In genomic region chr1:53662951-53663350, GRCh38 we compare ENCODE assay signal across 23 cellular contexts.
"Had no signal": no experiment of that assay in that cellular context is flagged by ENCODE, and none has a peak within 500 bp of the region (broad histone marks: within the 10 kb centered on the region; RNA-seq: fewer than 3 reads in every experiment).

No MANE protein-coding gene starts in this region.

- ATAC-seq: activated CD4-positive, alpha-beta T cell treated with anti-CD3 and anti-CD28 coated beads for 36 hours; activated CD4-positive, CD25-positive, alpha-beta regulatory T cell treated with anti-CD3 and anti-CD28 coated beads, Interleukin-2, amount 50 U/mL, for 24 hours; activated CD8-positive, alpha-beta T cell treated with anti-CD3 and anti-CD28 coated beads, Interleukin-2, amount 10 ng/mL, durations not matched to agents 7 days and 5 days; Panc1; WTC11 had no signal

- H3K27ac Mint-ChIP-seq: activated CD4-positive, alpha-beta T cell treated with anti-CD3 and anti-CD28 coated beads for 36 hours; activated CD4-positive, alpha-beta T cell treated with anti-CD3 and anti-CD28 coated beads, Interleukin-2, amount 10 ng/mL, durations not matched to agents 7 days and 5 days; activated CD8-positive, alpha-beta T cell treated with anti-CD3 and anti-CD28 coated beads, Interleukin-2, amount 10 ng/mL, durations not matched to agents 7 days and 5 days; activated naive CD4-positive, alpha-beta T cell treated with anti-CD3 and anti-CD28 coated beads for 36 hours; activated naive CD8-positive, alpha-beta T cell treated with anti-CD3 and anti-CD28 coated beads for 36 hours; activated T-cell treated with anti-CD3 and anti-CD28 coated beads, Interleukin-2, amount 50 U/mL, for 24 hours; T-helper 1 cell treated with Interleukin-12 subunit alpha and Interleukin-12 subunit beta and Interleukin-4 antibody, amounts not matched to agents 30 μg/mL and 1 μg/mL, for 36 hours; T-helper 2 cell treated with Interferon-gamma antibody and Interleukin-4, amounts not matched to agents 5 μg/mL and 100 μg/mL, for 36 hours; WTC11 had no signal

- H3K27me3 Mint-ChIP-seq: activated CD4-positive, alpha-beta T cell treated with anti-CD3 and anti-CD28 coated beads, Interleukin-2, amount 10 ng/mL, durations not matched to agents 7 days and 5 days; activated naive CD8-positive, alpha-beta T cell treated with anti-CD3 and anti-CD28 coated beads for 36 hours; activated T-cell treated with anti-CD3 and anti-CD28 coated beads, Interleukin-2, amount 50 U/mL, for 24 hours had no signal

- H3K4me1 Mint-ChIP-seq: activated CD4-positive, alpha-beta T cell treated with anti-CD3 and anti-CD28 coated beads for 36 hours; activated CD4-positive, alpha-beta T cell treated with anti-CD3 and anti-CD28 coated beads, Interleukin-2, amount 10 ng/mL, durations not matched to agents 7 days and 5 days; activated naive CD8-positive, alpha-beta T cell treated with anti-CD3 and anti-CD28 coated beads for 36 hours had no signal

- H3K9me3 Mint-ChIP-seq: activated CD4-positive, alpha-beta T cell treated with anti-CD3 and anti-CD28 coated beads, Interleukin-2, amount 10 ng/mL, durations not matched to agents 7 days and 5 days; activated naive CD4-positive, alpha-beta T cell treated with anti-CD3 and anti-CD28 coated beads for 36 hours; activated naive CD8-positive, alpha-beta T cell treated with anti-CD3 and anti-CD28 coated beads for 36 hours; activated T-cell treated with anti-CD3 and anti-CD28 coated beads, Interleukin-2, amount 50 U/mL, for 24 hours; T-helper 1 cell treated with Interleukin-12 subunit alpha and Interleukin-12 subunit beta and Interleukin-4 antibody, amounts not matched to agents 30 μg/mL and 1 μg/mL, for 36 hours; T-helper 2 cell treated with Interferon-gamma antibody and Interleukin-4, amounts not matched to agents 5 μg/mL and 100 μg/mL, for 36 hours; WTC11 had no signal

- H3K4me3 Mint-ChIP-seq: activated CD4-positive, alpha-beta T cell treated with anti-CD3 and anti-CD28 coated beads for 36 hours; activated CD4-positive, alpha-beta T cell treated with anti-CD3 and anti-CD28 coated beads, Interleukin-2, amount 10 ng/mL, durations not matched to agents 7 days and 5 days; activated CD8-positive, alpha-beta T cell treated with anti-CD3 and anti-CD28 coated beads, Interleukin-2, amount 10 ng/mL, durations not matched to agents 7 days and 5 days; activated naive CD4-positive, alpha-beta T cell treated with anti-CD3 and anti-CD28 coated beads for 36 hours; activated naive CD8-positive, alpha-beta T cell treated with anti-CD3 and anti-CD28 coated beads for 36 hours; activated T-cell treated with anti-CD3 and anti-CD28 coated beads, Interleukin-2, amount 50 U/mL, for 24 hours; T-helper 1 cell treated with Interleukin-12 subunit alpha and Interleukin-12 subunit beta and Interleukin-4 antibody, amounts not matched to agents 30 μg/mL and 1 μg/mL, for 36 hours; T-helper 2 cell treated with Interferon-gamma antibody and Interleukin-4, amounts not matched to agents 5 μg/mL and 100 μg/mL, for 36 hours; WTC11 had no signal

- DNase-seq: activated CD4-positive, alpha-beta T cell treated with anti-CD3 and anti-CD28 coated beads for 36 hours; activated CD4-positive, alpha-beta T cell treated with anti-CD3 and anti-CD28 coated beads, Interleukin-2, amount 10 ng/mL, durations not matched to agents 7 days and 5 days; activated CD4-positive, alpha-beta T cell treated with anti-CD3 and anti-CD28 coated beads, Interleukin-2, amount 50 U/mL, for 48 hours; activated CD8-positive, alpha-beta T cell treated with anti-CD3 and anti-CD28 coated beads, Interleukin-2, amount 10 ng/mL, durations not matched to agents 7 days and 5 days; activated gamma-delta T cell treated with Interleukin-2 at 50 U/mL for 16 hours; activated naive CD4-positive, alpha-beta T cell treated with anti-CD3 and anti-CD28 coated beads for 36 hours; activated naive CD8-positive, alpha-beta T cell treated with anti-CD3 and anti-CD28 coated beads for 36 hours; activated T-cell treated with anti-CD3 and anti-CD28 coated beads, Interleukin-2, amount 50 U/mL, for 24 hours; amniotic stem cell; Karpas-422; KBM-7; NCI-H1105; NCI-H1417 treated with DMSO at 0.1 percent for 48 hours; NCI-H2029; NCI-H345; NCI-H524 treated with DMSO at 0.1 percent for 48 hours; SHP77 treated with DMSO at 0.1 percent for 48 hours; SK-N-SH had no signal

- H3K36me3 Mint-ChIP-seq: activated naive CD8-positive, alpha-beta T cell treated with anti-CD3 and anti-CD28 coated beads for 36 hours; WTC11 had no signal
